In the genomic region with DNA sequence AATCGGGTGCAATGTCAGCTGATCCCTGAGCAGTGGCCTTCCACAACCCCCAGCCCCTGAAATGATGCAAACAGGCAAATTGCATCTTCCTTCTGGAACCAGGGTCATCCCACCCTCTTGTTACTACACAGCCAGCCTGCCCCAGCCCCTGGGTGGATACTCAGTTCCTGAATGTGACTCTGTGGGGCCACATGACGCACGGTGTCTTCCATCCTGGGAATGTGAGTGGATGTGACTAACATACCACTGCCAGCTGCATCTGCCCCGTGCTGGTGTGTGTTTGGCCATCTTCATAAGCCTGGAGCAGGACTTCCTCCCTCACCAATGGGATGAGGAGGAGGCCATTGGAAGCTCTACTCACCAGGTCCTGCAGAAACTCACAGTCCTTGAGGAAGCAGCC, we compare ENCODE assay signal across 25 cellular contexts.
"Had no signal": no experiment of that assay in that cellular context is flagged by ENCODE, and none has a peak within 500 bp of the region (broad histone marks: within the 10 kb centered on the region; RNA-seq: fewer than 3 reads in every experiment).

No MANE protein-coding gene starts in this region.

- DNase-seq: activated CD4-positive, alpha-beta T cell treated with anti-CD3 and anti-CD28 coated beads, Interleukin-2, amount 10 ng/mL, durations not matched to agents 24 days and 14 days; activated CD4-positive, alpha-beta T cell treated with anti-CD3 and anti-CD28 coated beads, Interleukin-2, amount 50 U/mL, for 4 hours; activated CD8-positive, alpha-beta T cell treated with anti-CD3 and anti-CD28 coated beads, Interleukin-2, amount 10 ng/mL, durations not matched to agents 7 days and 5 days; activated gamma-delta T cell; activated naive CD4-positive, alpha-beta T cell treated with Interleukin-2 at 50 U/mL for 16 hours; activated naive CD8-positive, alpha-beta T cell treated with anti-CD3 and anti-CD28 coated beads, Interleukin-2, amount 10 ng/mL, durations not matched to agents 7 days and 5 days; activated T-cell treated with anti-CD3 and anti-CD28 coated beads, Interleukin-2, amount 50 U/mL, for 24 hours; amygdala; central memory CD4-positive, alpha-beta T cell; NCI-H1092 treated with DMSO at 0.1 percent for 48 hours; NCI-H1417; NCI-H146; NCI-H187; NCI-H2029 treated with DMSO at 0.1 percent for 48 hours; NCI-H2107; NCI-H2171; NCI-H510A; NCI-H526; NCI-H748 treated with DMSO at 0.1 percent for 48 hours; NK-92 treated with Interleukin-12 subunit alpha and Interleukin-12 subunit beta, amount 100 ng/mL, for 24 hours; Right ventricle myocardium superior; T1000 had no signal

- ATAC-seq: activated CD8-positive, alpha-beta T cell treated with anti-CD3 and anti-CD28 coated beads, Interleukin-2, amount 10 ng/mL, durations not matched to agents 7 days and 5 days; K562 had no signal

- H2AFZ ChIP-seq: PC-9 had no signal

- H3K27ac ChIP-seq: PC-9, SK-N-MC had no signal

- H3K4me3 ChIP-seq: K562, PC-9, SK-N-MC had no signal

- H3K4me2 ChIP-seq: PC-9 had no signal
